In the genomic region with DNA sequence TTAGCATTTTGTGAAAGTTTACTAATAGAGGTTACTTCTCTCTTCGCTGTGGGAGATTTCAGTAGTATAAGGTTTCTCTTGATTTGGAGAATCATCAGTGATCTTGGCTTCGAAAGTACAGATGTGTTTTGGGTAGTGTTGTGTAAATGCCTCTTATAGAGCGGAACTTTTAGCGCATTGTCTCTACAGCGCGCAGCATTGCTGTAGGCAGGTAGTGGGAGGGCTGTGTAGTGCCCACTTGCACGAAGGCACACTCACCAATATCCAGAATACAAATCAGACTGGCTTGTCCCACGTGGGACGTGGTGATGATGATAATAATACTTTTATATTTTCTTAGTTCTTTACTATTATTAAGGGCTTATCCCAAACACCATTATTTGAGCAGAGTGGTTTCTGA, we compare ENCODE assay signal across 8 cellular contexts. TPM values are rescaled to one million over a fixed set of nuclear protein-coding genes. Genes with fewer than 3 reads are reported as not detected.
DNase-seq lines count a peak whose midpoint lies in the region; TF ChIP-seq lines count a peak whose summit lies in the region.
"Had no signal": no experiment of that assay in that cellular context is flagged by ENCODE, and none has a peak within 500 bp of the region (broad histone marks: within the 10 kb centered on the region; RNA-seq: fewer than 3 reads in every experiment).

No MANE protein-coding gene starts in this region.

- WGBS in testis, 2 donors, result 58 to 60% methylated on average over 9 of the region's 9 CpGs

- H3K36me3 ChIP-seq in skeletal muscle tissue (ENCODE audit: control insufficient read depth in 3 of 3, insufficient read depth in 3 of 3, low read length in 3 of 3) (no peaks in the 10 kb centered on the region), testis (ENCODE audit: low read depth, missing control alignments) (no peaks in the 10 kb centered on the region)

- TF ChIP-seq POLR2A in testis (IDR thresholded peaks at IDR 0.05), result no peak

- no peak for TF ChIP-seq CTCF in HFFc6 (IDR thresholded peaks at IDR 0.05)
- no peak for TF ChIP-seq CTCF in VCaP (conservative IDR thresholded peaks at IDR 0.05)
- TF ChIP-seq CTCF in epithelial cell of proximal tubule (conservative IDR thresholded peaks at IDR 0.05; ENCODE audit: low read depth, low read length), result no peak
- TF ChIP-seq CTCF in testis (IDR thresholded peaks at IDR 0.05), result no peak

- H3K27me3 Mint-ChIP-seq in HFFc6 (ENCODE audit: insufficient read depth), result peaks cover 10% of the 10 kb centered on the region

- H3K27ac Mint-ChIP-seq in HFFc6, result no peak overlapping the region

- no peak for DNase-seq in HFFc6
- DNase-seq in epithelial cell of proximal tubule (ENCODE audit: low read depth), result no peak
- no peak for DNase-seq in NCI-H1092 treated with DMSO at 0.1 percent for 48 hours (lab: John Stamatoyannopoulos, UW)
- DNase-seq in NK-92 treated with Interleukin-12 subunit alpha and Interleukin-12 subunit beta, amount 100 ng/mL, for 24 hours (lab: John Stamatoyannopoulos, UW), result no peak
- DNase-seq in testis, result no peak
- DNase-seq: H7 had no signal

- H3K9me3 ChIP-seq in skeletal muscle tissue (ENCODE audit: control insufficient read depth in 3 of 3, low read length in 3 of 3) (no peaks in the 10 kb centered on the region), testis (no peaks in the 10 kb centered on the region)

- H3K27ac ChIP-seq in VCaP, result peak overlapping the region; percentile 94
- no peak overlapping the region for H3K27ac ChIP-seq in skeletal muscle tissue (ENCODE audit: low read depth, low read length)
- H3K27ac ChIP-seq in testis, result peak overlapping the region in 1 of 2 donors; percentile 98

- peak overlapping the region; percentile 83 for H3K4me3 ChIP-seq in epithelial cell of proximal tubule (ENCODE audit: low read depth, low read length)
- H3K4me3 ChIP-seq in skeletal muscle tissue (ENCODE audit: low read length in 3 of 3), result peak overlapping the region; percentile 1 to 86 (median 42)
- peak overlapping the region in 1 of 2 donors; percentile 66 for H3K4me3 ChIP-seq in testis

- intact Hi-C loops in testis (cut with DNase I; ENCODE audit: low total_unique reads), result loop anchor here (10.0 kb wide), 1 partner anchor 299 kb away; a partner anchor contains a TSS

- H3K4me1 ChIP-seq in skeletal muscle tissue (ENCODE audit: control insufficient read depth in 3 of 3, insufficient read depth in 3 of 3, low read length in 3 of 3), result peaks cover 27 to 43% (median 27%) of the 10 kb centered on the region in 3 donors
- H3K4me1 ChIP-seq in testis, result peaks cover 34% of the 10 kb centered on the region

- H3K9me3 Mint-ChIP-seq in HFFc6, result no peaks in the 10 kb centered on the region

- peak overlapping the region; percentile 1; the same call in 1 of the 2 replicates for H3K4me3 Mint-ChIP-seq in HFFc6

- no peaks in the 10 kb centered on the region for H3K36me3 Mint-ChIP-seq in HFFc6 (ENCODE audit: low read depth)

- peak overlapping the region in 2 of 3 donors; percentile 86 to 93 for H3K9ac ChIP-seq in skeletal muscle tissue (ENCODE audit: low read depth in 1 of 3, low read length in 3 of 3)

- peaks cover 21% of the 10 kb centered on the region; the same call in 1 of the 2 replicates for H3K4me1 Mint-ChIP-seq in HFFc6 (ENCODE audit: low read depth)

- H3K27me3 ChIP-seq in skeletal muscle tissue (ENCODE audit: control insufficient read depth in 3 of 3, insufficient read depth in 3 of 3, low read length in 3 of 3) (no peaks in the 10 kb centered on the region), testis (no peaks in the 10 kb centered on the region)

RNA-seq across cellular contexts. Expression of a gene that starts 51.4 kb away (rescaled TPM):
- total RNA-seq in HFFc6 (2021; fragmentation: NEBNext Ultra II Directional; extraction: Animal tissue kit (Norgen Biotek cat#: 25700)), result not detected
- 3.3 and 3.5 TPM in 2 replicates for total RNA-seq in epithelial cell of proximal tubule
- total RNA-seq in skeletal muscle tissue, result under 0.01 TPM
- total RNA-seq in testis, result 10 to 100 TPM; 30.2 to 41.1 TPM
- polyA plus RNA-seq in testis (ENCODE audit: insufficient read depth, low read depth, low replicate concordance), result 57.7 TPM
